ENCODE assay signal across 1 cellular context in the genomic region with DNA sequence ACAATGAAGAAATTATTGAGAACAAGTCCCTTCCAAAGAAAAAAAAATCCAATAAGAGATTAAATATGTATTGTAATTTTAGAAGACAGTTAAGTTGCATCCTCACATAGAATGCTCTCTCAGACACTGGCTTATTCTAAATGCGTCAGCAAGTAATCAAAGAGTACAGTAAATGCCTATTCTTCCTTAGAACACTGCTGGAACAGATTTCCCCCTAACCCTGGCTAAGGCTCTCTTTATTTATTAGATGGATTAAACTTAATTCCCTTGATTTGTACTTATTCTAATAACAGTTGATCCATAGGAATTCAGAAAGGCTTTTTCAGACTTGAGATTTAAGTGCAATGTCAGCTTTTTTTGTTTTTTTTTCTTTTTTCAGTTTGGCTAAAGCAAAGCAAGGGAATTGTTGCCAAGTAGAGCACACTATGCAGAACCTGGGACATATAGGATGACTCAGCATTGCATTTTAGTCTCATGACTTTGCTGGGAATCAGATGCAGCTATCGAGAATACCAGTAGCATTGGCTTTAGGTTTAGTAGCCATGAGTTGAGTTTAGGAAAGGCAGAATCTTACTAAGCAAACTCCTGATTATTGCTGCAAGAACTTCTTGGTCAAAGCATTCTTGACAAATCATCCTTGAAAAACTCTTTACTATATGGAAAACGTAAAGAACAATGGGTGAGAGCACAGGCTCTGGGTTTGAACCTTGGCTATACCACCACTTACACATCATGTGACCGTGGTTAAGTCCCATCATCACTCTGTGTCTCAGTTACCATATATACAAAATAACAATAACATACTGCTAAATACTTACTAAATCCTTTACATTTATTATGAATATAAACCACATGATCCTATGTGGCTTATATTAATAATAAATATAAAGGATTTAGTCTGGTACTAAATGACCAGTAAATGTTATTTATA.
TF ChIP-seq lines count a peak whose summit lies in the region.

No MANE protein-coding gene starts in this region.

TF ChIP-seq in K562, 482 proteins besides CTCF, POLR2A, EP300 and RAD21:
- TF ChIP-seq EHMT2 (IDR thresholded peaks at IDR 0.05) (peak; percentile 69), PCBP1 (IDR thresholded peaks at IDR 0.05; ENCODE audit: low read depth, low read length, poor library complexity, severe bottlenecking) (no peak), BHLHE40 (IDR thresholded peaks at IDR 0.05; ENCODE audit: low read length) (peak; percentile 71), ARNT (IDR thresholded peaks at IDR 0.05) (no peak), KAT7 (CRISPR knock-in tag; IDR thresholded peaks at IDR 0.05; ENCODE audit: borderline replicate concordance) (no peak), MAFG (tag; conservative IDR thresholded peaks at IDR 0.05) (peak; percentile 100), FOXJ2 (tag; IDR thresholded peaks at IDR 0.05) (peak; percentile 78; the same call in 1 of the 2 replicates), LEF1 (IDR thresholded peaks at IDR 0.05) (peak; percentile 22; the same call in 1 of the 2 replicates), JUND (IDR thresholded peaks at IDR 0.05; ENCODE audit: borderline replicate concordance, low read depth, low read length) (peak; percentile 74; the same call in 1 of the 2 replicates), JUND (tag; IDR thresholded peaks at IDR 0.05; ENCODE audit: borderline replicate concordance, low read depth, low read length) (peak; percentile 75; the same call in 2 of the 3 replicates), ZNF384 (IDR thresholded peaks at IDR 0.05; ENCODE audit: low read depth, low read length) (peak; percentile 77), SMARCE1 (IDR thresholded peaks at IDR 0.05) (peak; percentile 67; the same call in 1 of the 2 replicates), ZNF316 (IDR thresholded peaks at IDR 0.05) (peak; percentile 100), RAD51 (IDR thresholded peaks at IDR 0.05; ENCODE audit: borderline replicate concordance, low read depth) (peak; percentile 11; the same call in 1 of the 2 replicates), ZBTB8A (IDR thresholded peaks at IDR 0.05; ENCODE audit: partially characterized antibody) (no peak), C11orf30 (IDR thresholded peaks at IDR 0.05; ENCODE audit: low read depth) (peak; percentile 99), ATF7 (IDR thresholded peaks at IDR 0.05) (peak; percentile 42; the same call in 1 of the 2 replicates), ZNF589 (CRISPR knock-in tag; IDR thresholded peaks at IDR 0.05; ENCODE audit: low read depth) (0 out of 2 replicates have a peak, but pooled peaks have one; percentile 48), XRCC3 (IDR thresholded peaks at IDR 0.05) (no peak), HNRNPL (IDR thresholded peaks at IDR 0.05; ENCODE audit: low read depth, low read length) (no peak), FOXK2 (conservative IDR thresholded peaks at IDR 0.05 in 1 of 2, IDR thresholded peaks at IDR 0.05 in 1 of 2; ENCODE audit: low read depth in 2 of 2) (peak; percentile 17 to 29; a peak in 1 of 4 replicates), NFE2 (IDR thresholded peaks at IDR 0.05; ENCODE audit: low read depth) (peak; percentile 95), CHD2 (IDR thresholded peaks at IDR 0.05; ENCODE audit: low read depth, low read length) (no peak), MAFF (IDR thresholded peaks at IDR 0.05; ENCODE audit: low read length) (peak; percentile 98), BACH1 (tag; IDR thresholded peaks at IDR 0.05) (peak; percentile 97), ZNF143 (CRISPR knock-in tag; IDR thresholded peaks at IDR 0.05) (no peak), HNRNPLL (IDR thresholded peaks at IDR 0.05; ENCODE audit: low read depth, low read length, poor library complexity, severe bottlenecking) (no peak), ADNP (tag; IDR thresholded peaks at IDR 0.05) (0 out of 2 replicates have a peak, but pooled peaks have one; percentile 24), ZNF707 (CRISPR knock-in tag; conservative IDR thresholded peaks at IDR 0.05) (no peak), ZFP36 (IDR thresholded peaks at IDR 0.05; ENCODE audit: low read depth, low read length, partially characterized antibody) (peak; percentile 72), EWSR1 (IDR thresholded peaks at IDR 0.05; ENCODE audit: borderline replicate concordance, low read depth, partially characterized antibody) (no peak), SMARCA4 (IDR thresholded peaks at IDR 0.05) (peak; percentile 77; the same call in 1 of the 2 replicates), NFE2L1 (tag; IDR thresholded peaks at IDR 0.05; ENCODE audit: borderline replicate concordance, low read depth) (peak; percentile 94), ARID1B (IDR thresholded peaks at IDR 0.05) (peak; percentile 52; the same call in 1 of the 2 replicates), MCM5 (IDR thresholded peaks at IDR 0.05; ENCODE audit: low read depth) (no peak), SNRNP70 (optimal IDR thresholded peaks at IDR 0.05; ENCODE audit: low read depth, low read length) (no peak), SMC3 (conservative IDR thresholded peaks at IDR 0.05; ENCODE audit: insufficient read depth, low read depth, low read length) (no peak), TOE1 (IDR thresholded peaks at IDR 0.05; ENCODE audit: borderline replicate concordance) (peak; percentile 47; the same call in 1 of the 2 replicates), TOE1 (CRISPR knock-in tag; IDR thresholded peaks at IDR 0.05; ENCODE audit: borderline replicate concordance, low read depth) (no peak), MAFK (IDR thresholded peaks at IDR 0.05; ENCODE audit: low read length) (peak; percentile 98), FOSL1 (tag; conservative IDR thresholded peaks at IDR 0.05) (peak; percentile 82), DPF2 (IDR thresholded peaks at IDR 0.05) (peak; percentile 71; the same call in 1 of the 2 replicates), TRIM24 (IDR thresholded peaks at IDR 0.05) (peak in 1 of 2 experiments; percentile 78; a peak in 3 of 4 replicates), SOX6 (IDR thresholded peaks at IDR 0.05) (peak; percentile 37; the same call in 1 of the 2 replicates), SMAD3 (CRISPR knock-in tag; conservative IDR thresholded peaks at IDR 0.05) (0 out of 2 replicates have a peak, but pooled peaks have one; percentile 11)
- TF ChIP-seq, protein P1, sequence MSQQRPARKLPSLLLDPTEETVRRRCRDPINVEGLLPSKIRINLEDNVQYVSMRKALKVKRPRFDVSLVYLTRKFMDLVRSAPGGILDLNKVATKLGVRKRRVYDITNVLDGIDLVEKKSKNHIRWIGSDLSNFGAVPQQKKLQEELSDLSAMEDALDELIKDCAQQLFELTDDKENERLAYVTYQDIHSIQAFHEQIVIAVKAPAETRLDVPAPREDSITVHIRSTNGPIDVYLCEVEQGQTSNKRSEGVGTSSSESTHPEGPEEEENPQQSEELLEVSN (IDR thresholded peaks at IDR 0.05; ENCODE audit: borderline replicate concordance in 1 of 2, extremely low read depth in 1 of 2, insufficient read depth in 1 of 2, insufficient read length in 1 of 2, low read depth in 1 of 2, low read length in 1 of 2, poor library complexity in 1 of 2, severe bottlenecking in 1 of 2), result no peak
- TF ChIP-seq, protein P2, sequence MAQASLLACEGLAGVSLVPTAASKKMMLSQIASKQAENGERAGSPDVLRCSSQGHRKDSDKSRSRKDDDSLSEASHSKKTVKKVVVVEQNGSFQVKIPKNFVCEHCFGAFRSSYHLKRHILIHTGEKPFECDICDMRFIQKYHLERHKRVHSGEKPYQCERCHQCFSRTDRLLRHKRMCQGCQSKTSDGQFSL (CRISPR knock-in tag; IDR thresholded peaks at IDR 0.05), result no peak
- TF ChIP-seq, protein P2 (tag; IDR thresholded peaks at IDR 0.05), result no peak
- TF ChIP-seq, protein P3, sequence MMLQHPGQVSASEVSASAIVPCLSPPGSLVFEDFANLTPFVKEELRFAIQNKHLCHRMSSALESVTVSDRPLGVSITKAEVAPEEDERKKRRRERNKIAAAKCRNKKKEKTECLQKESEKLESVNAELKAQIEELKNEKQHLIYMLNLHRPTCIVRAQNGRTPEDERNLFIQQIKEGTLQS (IDR thresholded peaks at IDR 0.05), result peak; percentile 75
- TF ChIP-seq, protein P3 (CRISPR knock-in tag; conservative IDR thresholded peaks at IDR 0.05), result no peak
- TF ChIP-seq, protein P4, sequence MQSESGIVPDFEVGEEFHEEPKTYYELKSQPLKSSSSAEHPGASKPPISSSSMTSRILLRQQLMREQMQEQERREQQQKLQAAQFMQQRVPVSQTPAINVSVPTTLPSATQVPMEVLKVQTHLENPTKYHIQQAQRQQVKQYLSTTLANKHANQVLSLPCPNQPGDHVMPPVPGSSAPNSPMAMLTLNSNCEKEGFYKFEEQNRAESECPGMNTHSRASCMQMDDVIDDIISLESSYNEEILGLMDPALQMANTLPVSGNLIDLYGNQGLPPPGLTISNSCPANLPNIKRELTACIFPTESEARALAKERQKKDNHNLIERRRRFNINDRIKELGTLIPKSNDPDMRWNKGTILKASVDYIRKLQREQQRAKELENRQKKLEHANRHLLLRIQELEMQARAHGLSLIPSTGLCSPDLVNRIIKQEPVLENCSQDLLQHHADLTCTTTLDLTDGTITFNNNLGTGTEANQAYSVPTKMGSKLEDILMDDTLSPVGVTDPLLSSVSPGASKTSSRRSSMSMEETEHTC (IDR thresholded peaks at IDR 0.05), result peak; percentile 45; the same call in 1 of the 2 replicates
- TF ChIP-seq, protein P5, sequence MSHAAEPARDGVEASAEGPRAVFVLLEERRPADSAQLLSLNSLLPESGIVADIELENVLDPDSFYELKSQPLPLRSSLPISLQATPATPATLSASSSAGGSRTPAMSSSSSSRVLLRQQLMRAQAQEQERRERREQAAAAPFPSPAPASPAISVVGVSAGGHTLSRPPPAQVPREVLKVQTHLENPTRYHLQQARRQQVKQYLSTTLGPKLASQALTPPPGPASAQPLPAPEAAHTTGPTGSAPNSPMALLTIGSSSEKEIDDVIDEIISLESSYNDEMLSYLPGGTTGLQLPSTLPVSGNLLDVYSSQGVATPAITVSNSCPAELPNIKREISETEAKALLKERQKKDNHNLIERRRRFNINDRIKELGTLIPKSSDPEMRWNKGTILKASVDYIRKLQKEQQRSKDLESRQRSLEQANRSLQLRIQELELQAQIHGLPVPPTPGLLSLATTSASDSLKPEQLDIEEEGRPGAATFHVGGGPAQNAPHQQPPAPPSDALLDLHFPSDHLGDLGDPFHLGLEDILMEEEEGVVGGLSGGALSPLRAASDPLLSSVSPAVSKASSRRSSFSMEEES (CRISPR knock-in tag; IDR thresholded peaks at IDR 0.05), result peak; percentile 59; the same call in 1 of the 2 replicates
- TF ChIP-seq, protein P6, sequence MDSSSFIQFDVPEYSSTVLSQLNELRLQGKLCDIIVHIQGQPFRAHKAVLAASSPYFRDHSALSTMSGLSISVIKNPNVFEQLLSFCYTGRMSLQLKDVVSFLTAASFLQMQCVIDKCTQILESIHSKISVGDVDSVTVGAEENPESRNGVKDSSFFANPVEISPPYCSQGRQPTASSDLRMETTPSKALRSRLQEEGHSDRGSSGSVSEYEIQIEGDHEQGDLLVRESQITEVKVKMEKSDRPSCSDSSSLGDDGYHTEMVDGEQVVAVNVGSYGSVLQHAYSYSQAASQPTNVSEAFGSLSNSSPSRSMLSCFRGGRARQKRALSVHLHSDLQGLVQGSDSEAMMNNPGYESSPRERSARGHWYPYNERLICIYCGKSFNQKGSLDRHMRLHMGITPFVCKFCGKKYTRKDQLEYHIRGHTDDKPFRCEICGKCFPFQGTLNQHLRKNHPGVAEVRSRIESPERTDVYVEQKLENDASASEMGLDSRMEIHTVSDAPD (CRISPR knock-in tag; IDR thresholded peaks at IDR 0.05), result no peak
- TF ChIP-seq, protein P7, sequence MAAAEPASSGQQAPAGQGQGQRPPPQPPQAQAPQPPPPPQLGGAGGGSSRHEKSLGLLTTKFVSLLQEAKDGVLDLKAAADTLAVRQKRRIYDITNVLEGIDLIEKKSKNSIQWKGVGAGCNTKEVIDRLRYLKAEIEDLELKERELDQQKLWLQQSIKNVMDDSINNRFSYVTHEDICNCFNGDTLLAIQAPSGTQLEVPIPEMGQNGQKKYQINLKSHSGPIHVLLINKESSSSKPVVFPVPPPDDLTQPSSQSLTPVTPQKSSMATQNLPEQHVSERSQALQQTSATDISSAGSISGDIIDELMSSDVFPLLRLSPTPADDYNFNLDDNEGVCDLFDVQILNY (CRISPR knock-in tag; IDR thresholded peaks at IDR 0.05), result no peak
TF ChIP-seq in K562: peak in this region for 32.
